Comparison of ENCODE assay signal across 9 cellular contexts in genomic region chr11:8674859-8675258, GRCh38.
"Had no signal": no experiment of that assay in that cellular context is flagged by ENCODE, and none has a peak within 500 bp of the region (broad histone marks: within the 10 kb centered on the region; RNA-seq: fewer than 3 reads in every experiment).

No MANE protein-coding gene starts in this region.

- H3K27ac ChIP-seq: HL-60, KMS-11 had no signal

- H3K4me3 ChIP-seq: GM23338, HAP-1 had no signal

- H2AFZ ChIP-seq: GM23338 had no signal

- H3K4me2 ChIP-seq: GM23338, KMS-11 had no signal

- H3K9ac ChIP-seq: KMS-11 had no signal

- ATAC-seq: GM23338, HCT116 had no signal

- H3K9me3 ChIP-seq: HAP-1 had no signal

- DNase-seq: H7, Karpas-422, KBM-7 had no signal

- FAIRE-seq: HTR-8/SVneo had no signal
